Comparison of ENCODE assay signal across 24 cellular contexts in genomic region chr6:125922322-125922860, GRCh38. TPM values are rescaled to one million over a fixed set of nuclear protein-coding genes. Genes with fewer than 3 reads are reported as not detected.
DNase-seq lines count a peak whose midpoint lies in the region; ATAC-seq and TF ChIP-seq lines count a peak whose summit lies in the region.
"Had no signal": no experiment of that assay in that cellular context is flagged by ENCODE, and none has a peak within 500 bp of the region (broad histone marks: within the 10 kb centered on the region; RNA-seq: fewer than 3 reads in every experiment).

No MANE protein-coding gene starts in this region.

- DNase-seq in activated CD4-positive, alpha-beta T cell treated with anti-CD3 and anti-CD28 coated beads, Interleukin-2, amount 10 ng/mL, durations not matched to agents 24 days and 14 days: peak; percentile 47
- no peak for DNase-seq in activated CD4-positive, alpha-beta T cell treated with anti-CD3 and anti-CD28 coated beads for 4 hours
- DNase-seq in NCI-H146 treated with DMSO at 0.1 percent for 48 hours (lab: John Stamatoyannopoulos, UW; ENCODE audit: unreplicated experiment) (peak; percentile 96), RWPE1 (ENCODE audit: low spot score) (no peak), mucosa of descending colon (peak in 1 of 3 donors; percentile 31), hepatic stellate cell (ENCODE audit: low spot score) (no peak)
- no peak for DNase-seq in naive thymus-derived CD8-positive, alpha-beta T cell
- DNase-seq: activated CD4-positive, alpha-beta memory T cell treated with anti-CD3 and anti-CD28 coated beads, Interleukin-2, amount 10 ng/mL, durations not matched to agents 7 days and 5 days; activated gamma-delta T cell treated with Interleukin-2 at 50 U/mL for 16 hours; EL; endodermal cell; gastrocnemius medialis; HCEC 1CT; hypothalamus; left ventricle myocardium inferior; natural killer cell; NCI-H1048; NCI-H510A treated with DMSO at 0.1 percent for 48 hours; stimulated activated CD4-positive, alpha-beta T cell treated with anti-CD3 and anti-CD28 coated beads, Interleukin-4, amount 100 ng/mL, for 1 hour; stimulated activated naive B cell treated with anti-CD40 and anti-IgM and Interleukin-4, amounts not matched to agents 10 μg/mL and 1 μg/mL and 100 μg/mL, for 72 hours; uterus had no signal

- peaks cover 11% of the 10 kb centered on the region for H3K4me1 ChIP-seq in mucosa of descending colon (ENCODE audit: low read depth)
- H3K4me1 ChIP-seq: uterus had no signal

- ATAC-seq in mucosa of descending colon: peak; percentile 56
- ATAC-seq in HG02610 (IDR thresholded peaks at IDR 0.05; ENCODE audit: unreplicated experiment): no peak
- no peak for ATAC-seq in naive thymus-derived CD8-positive, alpha-beta T cell
- ATAC-seq: gastrocnemius medialis; natural killer cell; Right ventricle myocardium inferior; stimulated activated naive B cell treated with anti-CD40 and anti-IgM and Interleukin-4, amounts not matched to agents 10 μg/mL and 1 μg/mL and 100 μg/mL, for 72 hours had no signal

- no peaks in the 10 kb centered on the region for H3K9me3 ChIP-seq in mucosa of descending colon
- H3K9me3 ChIP-seq: gastrocnemius medialis, left ventricle myocardium inferior, uterus had no signal

- peaks cover 63% of the 10 kb centered on the region for H3K4me1 Mint-ChIP-seq in activated CD4-positive, alpha-beta T cell treated with anti-CD3 and anti-CD28 coated beads, Interleukin-2, amount 10 ng/mL, durations not matched to agents 24 days and 14 days
- peaks cover 6 to 27% (median 18%) of the 10 kb centered on the region in 4 donors for H3K4me1 Mint-ChIP-seq in naive thymus-derived CD8-positive, alpha-beta T cell

- H3K36me3 ChIP-seq in mucosa of descending colon (ENCODE audit: low read depth): no peaks in the 10 kb centered on the region
- H3K36me3 ChIP-seq: uterus had no signal

- intact Hi-C loops in activated CD4-positive, alpha-beta T cell treated with anti-CD3 and anti-CD28 coated beads, Interleukin-2, amount 10 ng/mL, durations not matched to agents 24 days and 14 days (cut with micrococcal nuclease): no loop called here
- intact Hi-C loops in mucosa of descending colon (cut with DNase I, micrococcal nuclease): no loop called here

- peak overlapping the region; percentile 45; the same call in 1 of the 2 replicates for H3K27ac ChIP-seq in RWPE1
- H3K27ac ChIP-seq: gastrocnemius medialis, left ventricle myocardium inferior, uterus had no signal

- no peaks in the 10 kb centered on the region for H3K9me3 Mint-ChIP-seq in activated CD4-positive, alpha-beta T cell treated with anti-CD3 and anti-CD28 coated beads, Interleukin-2, amount 10 ng/mL, durations not matched to agents 24 days and 14 days
- no peaks in the 10 kb centered on the region for H3K9me3 Mint-ChIP-seq in naive thymus-derived CD8-positive, alpha-beta T cell
- H3K9me3 Mint-ChIP-seq: activated CD4-positive, alpha-beta memory T cell treated with anti-CD3 and anti-CD28 coated beads, Interleukin-2, amount 10 ng/mL, durations not matched to agents 7 days and 5 days; endodermal cell; natural killer cell; stimulated activated naive B cell treated with anti-CD40 and anti-IgM and Interleukin-4, amounts not matched to agents 10 μg/mL and 1 μg/mL and 100 μg/mL, for 72 hours; T-helper 2 cell treated with Interferon-gamma antibody and Interleukin-4, amounts not matched to agents 5 μg/mL and 100 μg/mL, for 36 hours had no signal

- no peak overlapping the region for H3K4me3 ChIP-seq in mucosa of descending colon
- H3K4me3 ChIP-seq: gastrocnemius medialis, left ventricle myocardium inferior, uterus had no signal

- no peak overlapping the region for H3K4me3 Mint-ChIP-seq in activated CD4-positive, alpha-beta T cell treated with anti-CD3 and anti-CD28 coated beads, Interleukin-2, amount 10 ng/mL, durations not matched to agents 24 days and 14 days
- H3K4me3 Mint-ChIP-seq in naive thymus-derived CD8-positive, alpha-beta T cell: no peak overlapping the region
- H3K4me3 Mint-ChIP-seq: activated CD4-positive, alpha-beta memory T cell treated with anti-CD3 and anti-CD28 coated beads, Interleukin-2, amount 10 ng/mL, durations not matched to agents 7 days and 5 days; endodermal cell; natural killer cell; stimulated activated naive B cell treated with anti-CD40 and anti-IgM and Interleukin-4, amounts not matched to agents 10 μg/mL and 1 μg/mL and 100 μg/mL, for 72 hours; T-helper 2 cell treated with Interferon-gamma antibody and Interleukin-4, amounts not matched to agents 5 μg/mL and 100 μg/mL, for 36 hours had no signal

- CTCF ChIA-PET in RWPE1 (lab: Yijun Ruan, JAX): interaction anchor here (1.3 to 1.5 kb wide), 3 partner anchors 34 to 35 kb away, joined by 3 to 7 read pairs (median 3); no protein-coding TSS in a partner anchor

- peaks cover 71% of the 10 kb centered on the region for H3K36me3 Mint-ChIP-seq in activated CD4-positive, alpha-beta T cell treated with anti-CD3 and anti-CD28 coated beads, Interleukin-2, amount 10 ng/mL, durations not matched to agents 24 days and 14 days (ENCODE audit: low read depth)
- peaks cover 6 to 68% (median 11%) of the 10 kb centered on the region in 3 donors for H3K36me3 Mint-ChIP-seq in naive thymus-derived CD8-positive, alpha-beta T cell

- POLR2A ChIA-PET in RWPE1 (lab: Yijun Ruan, JAX; ENCODE audit: low non-redundant PET): no interaction called here
- POLR2A ChIA-PET in naive thymus-derived CD8-positive, alpha-beta T cell (lab: Charles Lee): no interaction called here

- H3K27me3 Mint-ChIP-seq in activated CD4-positive, alpha-beta T cell treated with anti-CD3 and anti-CD28 coated beads, Interleukin-2, amount 10 ng/mL, durations not matched to agents 24 days and 14 days: no peaks in the 10 kb centered on the region
- no peaks in the 10 kb centered on the region for H3K27me3 Mint-ChIP-seq in naive thymus-derived CD8-positive, alpha-beta T cell
- H3K27me3 Mint-ChIP-seq: activated CD4-positive, alpha-beta memory T cell treated with anti-CD3 and anti-CD28 coated beads, Interleukin-2, amount 10 ng/mL, durations not matched to agents 7 days and 5 days; stimulated activated naive B cell treated with anti-CD40 and anti-IgM and Interleukin-4, amounts not matched to agents 10 μg/mL and 1 μg/mL and 100 μg/mL, for 72 hours had no signal

- no peak for TF ChIP-seq CTCF in RWPE1 (conservative IDR thresholded peaks at IDR 0.05; ENCODE audit: low read depth)
- TF ChIP-seq CTCF in mucosa of descending colon (IDR thresholded peaks at IDR 0.05): no peak

- H3K27ac Mint-ChIP-seq in activated CD4-positive, alpha-beta T cell treated with anti-CD3 and anti-CD28 coated beads, Interleukin-2, amount 10 ng/mL, durations not matched to agents 24 days and 14 days: no peak overlapping the region
- H3K27ac Mint-ChIP-seq in naive thymus-derived CD8-positive, alpha-beta T cell: no peak overlapping the region
- H3K27ac Mint-ChIP-seq: activated CD4-positive, alpha-beta memory T cell treated with anti-CD3 and anti-CD28 coated beads, Interleukin-2, amount 10 ng/mL, durations not matched to agents 7 days and 5 days; endodermal cell; stimulated activated naive B cell treated with anti-CD40 and anti-IgM and Interleukin-4, amounts not matched to agents 10 μg/mL and 1 μg/mL and 100 μg/mL, for 72 hours; T-helper 2 cell treated with Interferon-gamma antibody and Interleukin-4, amounts not matched to agents 5 μg/mL and 100 μg/mL, for 36 hours had no signal

RNA-seq across cellular contexts. Expression of gene HINT3, which starts 34.2 kb away (rescaled TPM):
- 8.5 and 8.9 TPM in 2 replicates for total RNA-seq in activated CD4-positive, alpha-beta T cell treated with anti-CD3 and anti-CD28 coated beads, Interleukin-2, amount 10 ng/mL, durations not matched to agents 24 days and 14 days
- total RNA-seq in mucosa of descending colon: 10 to 100 TPM; 23.2 to 32.9 (median 23.2) TPM
- 10 to 100 TPM; 11.8 to 12.7 TPM for total RNA-seq in naive thymus-derived CD8-positive, alpha-beta T cell
- 10 to 100 TPM in 1 of 3 donors, 1 to 10 TPM in 2; 7.9 to 10.4 (median 8.5) TPM for polyA plus RNA-seq in naive thymus-derived CD8-positive, alpha-beta T cell

Comparison
In these comparisons a context has a peak if more than half of its experiments do, and no peak if none do; other contexts are left out.
1. DNase-seq: peak in activated CD4-positive, alpha-beta T cell treated with anti-CD3 and anti-CD28 coated beads, Interleukin-2, amount 10 ng/mL, durations not matched to agents 24 days and 14 days (single experiment) and NCI-H146 treated with DMSO at 0.1 percent for 48 hours (single experiment); none in activated CD4-positive, alpha-beta T cell treated with anti-CD3 and anti-CD28 coated beads for 4 hours (0 of 2), RWPE1 (single experiment), hepatic stellate cell (single experiment) and naive thymus-derived CD8-positive, alpha-beta T cell (0 of 10).